13 cellular contexts compared by ENCODE assay signal in genomic region chr22:44088976-44089570, GRCh38.
A peak's percentile ranks its signal among the peaks of the same experiment; 100 is the strongest.
DNase-seq lines count a peak whose midpoint lies in the region; ATAC-seq and TF ChIP-seq lines count a peak whose summit lies in the region.
"Had no signal": no experiment of that assay in that cellular context is flagged by ENCODE, and none has a peak within 500 bp of the region (broad histone marks: within the 10 kb centered on the region; RNA-seq: fewer than 3 reads in every experiment).

No MANE protein-coding gene starts in this region.

- no peak for TF ChIP-seq EP300 in tibial nerve (IDR thresholded peaks at IDR 0.05)

- H3K9me3 ChIP-seq in adrenal gland (replicated peaks in 1 of 3) (no peaks in the 10 kb centered on the region), tibial nerve (peaks cover 0 to 14% (median 0%) of the 10 kb centered on the region in 4 donors)
- H3K9me3 ChIP-seq: right lobe of liver had no signal

- H3K4me1 ChIP-seq in adrenal gland (replicated peaks in 1 of 2) (peaks cover 24 to 41% of the 10 kb centered on the region in 2 donors), tibial nerve (peaks cover 0 to 31% (median 3%) of the 10 kb centered on the region in 4 donors)
- H3K4me1 ChIP-seq: right lobe of liver had no signal

- H3K27ac ChIP-seq in adrenal gland (peak overlapping the region in 1 of 5 donors; percentile 74), tibial nerve (no peak overlapping the region)
- H3K27ac ChIP-seq: right lobe of liver had no signal

- no peak for ATAC-seq in GM21528 (IDR thresholded peaks at IDR 0.05; ENCODE audit: low FRiP score, unreplicated experiment)
- ATAC-seq: left colon, right lobe of liver had no signal

- H3K36me3 ChIP-seq in adrenal gland (replicated peaks in 1 of 2): no peaks in the 10 kb centered on the region
- no peaks in the 10 kb centered on the region for H3K36me3 ChIP-seq in tibial nerve
- H3K36me3 ChIP-seq: right lobe of liver had no signal

- intact Hi-C loops in adrenal gland (cut with DNase I): no loop called here

- H3K4me3 ChIP-seq in adrenal gland (no peak overlapping the region), tibial nerve (no peak overlapping the region)
- H3K4me3 ChIP-seq: right lobe of liver had no signal

- TF ChIP-seq POLR2A in adrenal gland (IDR thresholded peaks at IDR 0.05) (no peak), tibial nerve (IDR thresholded peaks at IDR 0.05) (no peak)

- peak; percentile 66 for DNase-seq in Daoy (ENCODE audit: low read depth)
- peak in 6 of 7 donors; percentile 58 to 67 (median 64) for DNase-seq in adrenal gland
- DNase-seq in globus pallidus (ENCODE audit: low spot score): peak; percentile 27
- DNase-seq in pons (ENCODE audit: low spot score): peak; percentile 20
- DNase-seq in tibial nerve (ENCODE audit: low spot score in 2 of 2): no peak
- no peak for DNase-seq in activated T-cell treated with anti-CD3 and anti-CD28 coated beads for 4 hours
- no peak for DNase-seq in NCI-H2171 (lab: John Stamatoyannopoulos, UW)
- DNase-seq: CD4-positive, CD25-positive, alpha-beta regulatory T cell; effector memory CD4-positive, alpha-beta T cell; left colon; NCI-H1694 had no signal

- 35 to 57% (median 45%) methylated on average over 13 to 17 of the region's 17 CpGs for WGBS in adrenal gland, 4 donors
- WGBS in tibial nerve, 2 donors: 51 to 66% methylated on average over 16 to 17 of the region's 17 CpGs

- H3K27me3 ChIP-seq in adrenal gland: no peaks in the 10 kb centered on the region
- H3K27me3 ChIP-seq in tibial nerve: no peaks in the 10 kb centered on the region
- H3K27me3 ChIP-seq: right lobe of liver had no signal

- no peak for TF ChIP-seq CTCF in adrenal gland (IDR thresholded peaks at IDR 0.05)
- TF ChIP-seq CTCF in tibial nerve (IDR thresholded peaks at IDR 0.05): no peak

Comparison
In these comparisons a context has a peak if more than half of its experiments do, and no peak if none do; other contexts are left out.
1. DNase-seq: peak in Daoy (single experiment), adrenal gland (6 of 7), globus pallidus (single experiment) and pons (single experiment); none in tibial nerve (0 of 2), activated T-cell treated with anti-CD3 and anti-CD28 coated beads for 4 hours (single experiment) and NCI-H2171 (single experiment).